In the genomic region with DNA sequence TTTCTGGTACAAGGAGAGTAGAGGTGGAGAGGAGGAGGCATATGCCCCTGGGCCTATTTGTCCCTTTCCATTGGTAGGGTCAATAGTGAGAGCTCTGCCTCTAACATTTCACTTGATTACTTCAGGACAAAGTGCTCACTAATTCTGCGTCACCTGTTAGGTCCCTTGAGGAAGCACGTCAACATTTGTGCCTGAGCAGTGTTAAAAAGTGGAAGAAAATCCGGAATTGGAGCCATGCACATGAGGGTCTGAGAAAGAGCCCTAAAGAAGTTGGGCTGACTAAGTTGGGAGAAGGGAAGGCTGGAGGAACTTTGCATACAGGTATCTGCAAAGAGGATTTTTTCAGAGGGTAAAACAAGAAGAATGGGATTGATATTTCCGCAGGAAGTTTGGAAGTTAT, we compare ENCODE assay signal across 13 cellular contexts. TPM values are rescaled to one million over a fixed set of nuclear protein-coding genes. Genes with fewer than 3 reads are reported as not detected.
A peak's percentile ranks its signal among the peaks of the same experiment; 100 is the strongest.
DNase-seq lines count a peak whose midpoint lies in the region; ATAC-seq and TF ChIP-seq lines count a peak whose summit lies in the region.
"Had no signal": no experiment of that assay in that cellular context is flagged by ENCODE, and none has a peak within 500 bp of the region (broad histone marks: within the 10 kb centered on the region; RNA-seq: fewer than 3 reads in every experiment).

No MANE protein-coding gene starts in this region.

- peaks cover 79% of the 10 kb centered on the region for H3K4me1 Mint-ChIP-seq in activated naive CD4-positive, alpha-beta T cell treated with anti-CD3 and anti-CD28 coated beads for 36 hours (ENCODE audit: low read depth)
- H3K4me1 Mint-ChIP-seq in stimulated activated effector memory CD8-positive, alpha-beta T cell treated with anti-CD3 and anti-CD28 coated beads, Interleukin-12 subunit alpha, Interleukin-12 subunit beta, amount 100 ng/mL, for 72 hours = peaks cover 75% of the 10 kb centered on the region

- H3K4me1 ChIP-seq in OCI-LY7 (ENCODE audit: insufficient read depth, low read length, poor library complexity, severe bottlenecking) = peaks cover 24% of the 10 kb centered on the region
- H3K4me1 ChIP-seq in iPS-15b (ENCODE audit: control insufficient read depth, insufficient read depth, low read length) = peaks cover 10% of the 10 kb centered on the region
- H3K4me1 ChIP-seq in ascending aorta = peaks cover 7 to 9% of the 10 kb centered on the region in 2 donors

- no peak for DNase-seq in activated naive CD4-positive, alpha-beta T cell treated with anti-CD3 and anti-CD28 coated beads for 36 hours
- no peak for DNase-seq in activated naive CD4-positive, alpha-beta T cell (lab: John Stamatoyannopoulos, UW)
- DNase-seq in OCI-LY7 (ENCODE audit: low spot score) (no peak), brain microvascular endothelial cell (no peak), C1 segment of cervical spinal cord (lab: John Stamatoyannopoulos, UW) (no peak), ascending aorta (ENCODE audit: low spot score in 2 of 2) (no peak)
- no peak for DNase-seq in stimulated activated effector memory CD8-positive, alpha-beta T cell treated with anti-CD3 and anti-CD28 coated beads, Interleukin-12 subunit alpha, Interleukin-12 subunit beta, amount 100 ng/mL, for 72 hours (ENCODE audit: low spot score in 2 of 2)
- DNase-seq: DMS79; effector CD8-positive, alpha-beta T cell; foreskin fibroblast; mesendoderm had no signal

- POLR2A ChIA-PET in OCI-LY7 (lab: Charles Lee) = no interaction called here

- in situ Hi-C loops in brain microvascular endothelial cell (cut with HindIII; ENCODE audit: low pct_ligation_motif_present, low sequenced_read_pairs) = no loop called here

- H3K9ac ChIP-seq in iPS-15b (ENCODE audit: low read depth, low read length) = peak overlapping the region; percentile 13

- H3K79me2 ChIP-seq in OCI-LY7 (ENCODE audit: insufficient read depth, low read depth, low read length) = peaks cover 37% of the 10 kb centered on the region

- peak overlapping the region; percentile 90; the same call in 1 of the 2 replicates for H3K4me2 ChIP-seq in OCI-LY7 (ENCODE audit: low read length)

- no peak overlapping the region for H2AFZ ChIP-seq in OCI-LY7 (ENCODE audit: low read length)

- BruUV-seq in OCI-LY7 (replicated peaks; lab: Mats Ljungman, UMichigan) = no TSS peak

- CTCF ChIA-PET in activated naive CD4-positive, alpha-beta T cell treated with anti-CD3 and anti-CD28 coated beads for 36 hours (lab: Charles Lee) = interaction anchor here (1.2 to 9.7 kb wide), 3 partner anchors 17 to 48 kb away, joined by 3 to 90 read pairs (median 5); partner anchors contain the start of gene PMF1
- CTCF ChIA-PET in OCI-LY7 (lab: Charles Lee; ENCODE audit: unreplicated experiment) = no interaction called here

- H3K9me3 Mint-ChIP-seq in activated naive CD4-positive, alpha-beta T cell treated with anti-CD3 and anti-CD28 coated beads for 36 hours = no peaks in the 10 kb centered on the region
- no peaks in the 10 kb centered on the region for H3K9me3 Mint-ChIP-seq in stimulated activated effector memory CD8-positive, alpha-beta T cell treated with anti-CD3 and anti-CD28 coated beads, Interleukin-12 subunit alpha, Interleukin-12 subunit beta, amount 100 ng/mL, for 72 hours

- H3K27me3 ChIP-seq in iPS-15b (ENCODE audit: control insufficient read depth, insufficient read depth, low read length) (no peaks in the 10 kb centered on the region), brain microvascular endothelial cell (replicated peaks) (no peaks in the 10 kb centered on the region), ascending aorta (no peaks in the 10 kb centered on the region)

- no peaks in the 10 kb centered on the region for H3K9me2 ChIP-seq in OCI-LY7 (ENCODE audit: insufficient read depth, low read length)

- ATAC-seq in stimulated activated effector memory CD8-positive, alpha-beta T cell treated with anti-CD3 and anti-CD28 coated beads, Interleukin-12 subunit alpha, Interleukin-12 subunit beta, amount 100 ng/mL, for 72 hours = no peak

- TF ChIP-seq CTCF in OCI-LY7 (conservative IDR thresholded peaks at IDR 0.05; ENCODE audit: low read length) = no peak
- TF ChIP-seq CTCF in brain microvascular endothelial cell (IDR thresholded peaks at IDR 0.05; ENCODE audit: low read depth, low read length, missing control alignments) = no peak
- no peak for TF ChIP-seq CTCF in ascending aorta (IDR thresholded peaks at IDR 0.05)

- no peaks in the 10 kb centered on the region for H3K27me3 Mint-ChIP-seq in activated naive CD4-positive, alpha-beta T cell treated with anti-CD3 and anti-CD28 coated beads for 36 hours (ENCODE audit: low read depth)

- H3K4me3 ChIP-seq in OCI-LY7 (ENCODE audit: low read depth, low read length, poor library complexity, severe bottlenecking) (no peak overlapping the region), iPS-15b (ENCODE audit: low read depth, low read length) (no peak overlapping the region), brain microvascular endothelial cell (ENCODE audit: low read depth, low read length) (no peak overlapping the region), ascending aorta (no peak overlapping the region)

- peak overlapping the region; percentile 79 for H3K4me3 Mint-ChIP-seq in activated naive CD4-positive, alpha-beta T cell treated with anti-CD3 and anti-CD28 coated beads for 36 hours
- H3K4me3 Mint-ChIP-seq in stimulated activated effector memory CD8-positive, alpha-beta T cell treated with anti-CD3 and anti-CD28 coated beads, Interleukin-12 subunit alpha, Interleukin-12 subunit beta, amount 100 ng/mL, for 72 hours = peak overlapping the region; percentile 97

- H3K36me3 ChIP-seq in OCI-LY7 (ENCODE audit: insufficient read depth, low read length) = peaks cover 36% of the 10 kb centered on the region
- H3K36me3 ChIP-seq in iPS-15b (ENCODE audit: control insufficient read depth, insufficient read depth, low read length) = peaks cover 18% of the 10 kb centered on the region
- peaks cover 14% of the 10 kb centered on the region for H3K36me3 ChIP-seq in brain microvascular endothelial cell (replicated peaks)
- H3K36me3 ChIP-seq in ascending aorta = peaks cover 5 to 15% of the 10 kb centered on the region in 2 donors

- peaks cover 7% of the 10 kb centered on the region for H4K20me1 ChIP-seq in OCI-LY7 (ENCODE audit: insufficient read depth, low read length)

- H3K27ac Mint-ChIP-seq in activated naive CD4-positive, alpha-beta T cell treated with anti-CD3 and anti-CD28 coated beads for 36 hours = no peak overlapping the region
- H3K27ac Mint-ChIP-seq in stimulated activated effector memory CD8-positive, alpha-beta T cell treated with anti-CD3 and anti-CD28 coated beads, Interleukin-12 subunit alpha, Interleukin-12 subunit beta, amount 100 ng/mL, for 72 hours = peak overlapping the region; percentile 20

- peaks cover 41% of the 10 kb centered on the region for H3K36me3 Mint-ChIP-seq in activated naive CD4-positive, alpha-beta T cell treated with anti-CD3 and anti-CD28 coated beads for 36 hours (ENCODE audit: low read depth)
- peaks cover 18% of the 10 kb centered on the region for H3K36me3 Mint-ChIP-seq in stimulated activated effector memory CD8-positive, alpha-beta T cell treated with anti-CD3 and anti-CD28 coated beads, Interleukin-12 subunit alpha, Interleukin-12 subunit beta, amount 100 ng/mL, for 72 hours

- H3K9me3 ChIP-seq in OCI-LY7 (ENCODE audit: low read length) = no peaks in the 10 kb centered on the region
- H3K9me3 ChIP-seq in iPS-15b (ENCODE audit: control insufficient read depth, insufficient read depth, low read length) = no peaks in the 10 kb centered on the region
- no peaks in the 10 kb centered on the region for H3K9me3 ChIP-seq in ascending aorta

- H3K27ac ChIP-seq in OCI-LY7 (ENCODE audit: low read depth, low read length, poor library complexity, severe bottlenecking) (no peak overlapping the region), brain microvascular endothelial cell (no peak overlapping the region), ascending aorta (no peak overlapping the region)
- H3K27ac ChIP-seq: VCaP had no signal

- intact Hi-C loops in activated naive CD4-positive, alpha-beta T cell treated with anti-CD3 and anti-CD28 coated beads for 36 hours (cut with micrococcal nuclease) = no loop called here
- intact Hi-C loops in OCI-LY7 (cut with micrococcal nuclease; ENCODE audit: unreplicated experiment) (no loop called here), ascending aorta (cut with DNase I) (no loop called here)

RNA-seq across cellular contexts. Expression of gene SLC25A44, which starts 1.9 kb away (rescaled TPM):
- 10 to 100 TPM; 69.1 to 73.5 TPM for total RNA-seq in activated naive CD4-positive, alpha-beta T cell treated with anti-CD3 and anti-CD28 coated beads for 36 hours
- 8.5 and 11.0 TPM in 2 replicates for total RNA-seq in OCI-LY7 (2014; rRNA removed; shearing (Covaris generic))
- total RNA-seq in OCI-LY7 (2022) (22.5 and 26.1 TPM in 2 replicates), ascending aorta (13.5 TPM)

RNA-seq across cellular contexts. Expression of gene PMF1, which starts 17.0 kb away (rescaled TPM):
- total RNA-seq in activated naive CD4-positive, alpha-beta T cell treated with anti-CD3 and anti-CD28 coated beads for 36 hours = 100 to 1,000 TPM; 135 TPM
- total RNA-seq in OCI-LY7 (2014; rRNA removed; shearing (Covaris generic)) = 82.5 and 88.3 TPM in 2 replicates
- total RNA-seq in OCI-LY7 (2022) (67.5 and 75.5 TPM in 2 replicates), ascending aorta (61.4 TPM)

RNA-seq across cellular contexts. Expression of gene SEMA4A, which starts 42.5 kb away (rescaled TPM):
- total RNA-seq in activated naive CD4-positive, alpha-beta T cell treated with anti-CD3 and anti-CD28 coated beads for 36 hours = 10 to 100 TPM; 17.4 to 17.5 TPM
- 77.8 and 81.2 TPM in 2 replicates for total RNA-seq in OCI-LY7 (2014; rRNA removed; shearing (Covaris generic))
- total RNA-seq in OCI-LY7 (2022) (196 and 205 TPM in 2 replicates), ascending aorta (0.64 TPM)

RNA-seq across cellular contexts. Expression of gene BGLAP, which starts 46.1 kb away (rescaled TPM):
- total RNA-seq in activated naive CD4-positive, alpha-beta T cell treated with anti-CD3 and anti-CD28 coated beads for 36 hours = 1 to 10 TPM; 3.4 to 4.0 TPM
- total RNA-seq in OCI-LY7 (2014; rRNA removed; shearing (Covaris generic)) = 4.2 and 6.0 TPM in 2 replicates
- total RNA-seq in OCI-LY7 (2022) (3.7 and 4.7 TPM in 2 replicates), ascending aorta (19.1 TPM)

RNA-seq across cellular contexts. Expression of gene PAQR6, which starts 52.0 kb away (rescaled TPM):
- total RNA-seq in activated naive CD4-positive, alpha-beta T cell treated with anti-CD3 and anti-CD28 coated beads for 36 hours = 1 to 10 TPM; 3.7 to 4.2 TPM
- total RNA-seq in OCI-LY7 (2014; rRNA removed; shearing (Covaris generic)) = 4.2 and 5.0 TPM in 2 replicates
- total RNA-seq in OCI-LY7 (2022) (15.7 and 16.4 TPM in 2 replicates), ascending aorta (not detected)

Comparison
In these comparisons a context has a peak if more than half of its experiments do, and no peak if none do; other contexts are left out.
1. RNA of gene SEMA4A, which starts 42.5 kb away (total RNA-seq): 77.8 to 205 TPM in OCI-LY7 and 17.4 to 17.5 TPM in activated naive CD4-positive, alpha-beta T cell treated with anti-CD3 and anti-CD28 coated beads for 36 hours; 0.64 TPM in ascending aorta (single experiment); every median in the first group is over 10 times any median in the second.